ENCODE assay signal across 20 cellular contexts in genomic region chr16:776824-777223, GRCh38. TPM values are rescaled to one million over a fixed set of nuclear protein-coding genes. Genes with fewer than 3 reads are reported as not detected.
A peak's percentile ranks its signal among the peaks of the same experiment; 100 is the strongest.
DNase-seq lines count a peak whose midpoint lies in the region; ATAC-seq and TF ChIP-seq lines count a peak whose summit lies in the region.
"Had no signal": no experiment of that assay in that cellular context is flagged by ENCODE, and none has a peak within 500 bp of the region (broad histone marks: within the 10 kb centered on the region; RNA-seq: fewer than 3 reads in every experiment).

No MANE protein-coding gene starts in this region.

- H3K27ac Mint-ChIP-seq in activated naive CD4-positive, alpha-beta T cell treated with anti-CD3 and anti-CD28 coated beads, Interleukin-2, amount 50 U/mL, for 72 hours = no peak overlapping the region
- H3K27ac Mint-ChIP-seq: B cell; CD4-positive, CD25-positive, alpha-beta regulatory T cell; CD8-positive, alpha-beta T cell; GM23338; H9 had no signal

- ATAC-seq in activated naive CD4-positive, alpha-beta T cell treated with anti-CD3 and anti-CD28 coated beads, Interleukin-2, amount 50 U/mL, for 72 hours = no peak
- ATAC-seq in HG03460 (IDR thresholded peaks at IDR 0.05; ENCODE audit: unreplicated experiment) = no peak
- ATAC-seq: A549; CD8-positive, alpha-beta T cell; GM23338 had no signal

- no peak overlapping the region; the same call in 1 of the 2 replicates for H3K9ac ChIP-seq in BLaER1

- H3K4me1 ChIP-seq in BLaER1 = peaks cover 41% of the 10 kb centered on the region
- H3K4me1 ChIP-seq: A549 had no signal

- no peaks in the 10 kb centered on the region for H3K27me3 ChIP-seq in BLaER1

- no peaks in the 10 kb centered on the region for H4K20me1 ChIP-seq in BLaER1

- H3K36me3 Mint-ChIP-seq in activated naive CD4-positive, alpha-beta T cell treated with anti-CD3 and anti-CD28 coated beads, Interleukin-2, amount 50 U/mL, for 72 hours = no peaks in the 10 kb centered on the region
- H3K36me3 Mint-ChIP-seq: CD4-positive, CD25-positive, alpha-beta regulatory T cell; CD8-positive, alpha-beta T cell had no signal

- DNase-seq in LNCaP clone FGC (ENCODE audit: low read depth) (peak; percentile 51), NCI-H2196 treated with DMSO at 0.1 percent for 48 hours (lab: John Stamatoyannopoulos, UW; ENCODE audit: unreplicated experiment) (no peak)
- no peak for DNase-seq in activated naive CD4-positive, alpha-beta T cell treated with anti-CD3 and anti-CD28 coated beads, Interleukin-2, amount 50 U/mL, for 72 hours (ENCODE audit: low spot score in 2 of 2)
- DNase-seq: 8988T; C1 segment of cervical spinal cord; Caco-2; CD4-positive, CD25-positive, alpha-beta regulatory T cell; CD8-positive, alpha-beta T cell; DMS53; DMS79 treated with DMSO at 0.1 percent for 48 hours; GF-D8; H9 had no signal

- no peak for TF ChIP-seq CTCF in C4-2B (conservative IDR thresholded peaks at IDR 0.05)
- TF ChIP-seq CTCF in LNCaP clone FGC (IDR thresholded peaks at IDR 0.05; ENCODE audit: control insufficient read depth, extremely low read depth, insufficient read depth) = no peak

- H3K4me3 ChIP-seq in BLaER1 (no peak overlapping the region), LNCaP clone FGC (ENCODE audit: low read depth, low read length) (no peak overlapping the region)
- H3K4me3 ChIP-seq: A549, GM23338 had no signal

- H3K9me3 Mint-ChIP-seq in activated naive CD4-positive, alpha-beta T cell treated with anti-CD3 and anti-CD28 coated beads, Interleukin-2, amount 50 U/mL, for 72 hours = no peaks in the 10 kb centered on the region
- H3K9me3 Mint-ChIP-seq: CD8-positive, alpha-beta T cell; GM23338; H9 had no signal

- H3K4me2 ChIP-seq in BLaER1 = peak overlapping the region; percentile 84
- H3K4me2 ChIP-seq: A549, GM23338 had no signal

- peak overlapping the region; percentile 62; the same call in 1 of the 2 replicates for H3K27ac ChIP-seq in BLaER1
- H3K27ac ChIP-seq in C4-2B = peak overlapping the region; percentile 30; the same call in 1 of the 2 replicates
- H3K27ac ChIP-seq: A549 had no signal

- H3K36me3 ChIP-seq in BLaER1 = no peaks in the 10 kb centered on the region

- no peaks in the 10 kb centered on the region for H3K9me3 ChIP-seq in BLaER1
- H3K9me3 ChIP-seq: A549, Caco-2 had no signal

RNA-seq across cellular contexts. Expression of gene RPUSD1, which starts 11.4 kb away (rescaled TPM):
- 10 to 100 TPM; 11.2 to 27.1 TPM for total RNA-seq in activated naive CD4-positive, alpha-beta T cell treated with anti-CD3 and anti-CD28 coated beads, Interleukin-2, amount 50 U/mL, for 72 hours

RNA-seq across cellular contexts. Expression of gene CHTF18, which starts 11.6 kb away (rescaled TPM):
- total RNA-seq in activated naive CD4-positive, alpha-beta T cell treated with anti-CD3 and anti-CD28 coated beads, Interleukin-2, amount 50 U/mL, for 72 hours = 100 to 1,000 TPM in 1 of 2 donors, 10 to 100 TPM in 1; 98.7 to 116 TPM

RNA-seq across cellular contexts. Expression of gene MSLN, which starts 16.3 kb away (rescaled TPM):
- not detected for total RNA-seq in activated naive CD4-positive, alpha-beta T cell treated with anti-CD3 and anti-CD28 coated beads, Interleukin-2, amount 50 U/mL, for 72 hours
- total RNA-seq: B cell; CD4-positive, CD25-positive, alpha-beta regulatory T cell; CD8-positive, alpha-beta T cell; Daoy; H4 had no signal

RNA-seq across cellular contexts. Expression of gene GNG13, which starts 23.7 kb away (rescaled TPM):
- total RNA-seq in activated naive CD4-positive, alpha-beta T cell treated with anti-CD3 and anti-CD28 coated beads, Interleukin-2, amount 50 U/mL, for 72 hours = not detected
- total RNA-seq: B cell; Caco-2; CD4-positive, CD25-positive, alpha-beta regulatory T cell; CD8-positive, alpha-beta T cell; Daoy; GM23338; H4; H9 had no signal

RNA-seq across cellular contexts. Expression of gene CIAO3, which starts 36.0 kb away (rescaled TPM):
- 100 to 1,000 TPM in 1 of 2 donors, 10 to 100 TPM in 1; 41.7 to 122 TPM for total RNA-seq in activated naive CD4-positive, alpha-beta T cell treated with anti-CD3 and anti-CD28 coated beads, Interleukin-2, amount 50 U/mL, for 72 hours
